In the genomic region with DNA sequence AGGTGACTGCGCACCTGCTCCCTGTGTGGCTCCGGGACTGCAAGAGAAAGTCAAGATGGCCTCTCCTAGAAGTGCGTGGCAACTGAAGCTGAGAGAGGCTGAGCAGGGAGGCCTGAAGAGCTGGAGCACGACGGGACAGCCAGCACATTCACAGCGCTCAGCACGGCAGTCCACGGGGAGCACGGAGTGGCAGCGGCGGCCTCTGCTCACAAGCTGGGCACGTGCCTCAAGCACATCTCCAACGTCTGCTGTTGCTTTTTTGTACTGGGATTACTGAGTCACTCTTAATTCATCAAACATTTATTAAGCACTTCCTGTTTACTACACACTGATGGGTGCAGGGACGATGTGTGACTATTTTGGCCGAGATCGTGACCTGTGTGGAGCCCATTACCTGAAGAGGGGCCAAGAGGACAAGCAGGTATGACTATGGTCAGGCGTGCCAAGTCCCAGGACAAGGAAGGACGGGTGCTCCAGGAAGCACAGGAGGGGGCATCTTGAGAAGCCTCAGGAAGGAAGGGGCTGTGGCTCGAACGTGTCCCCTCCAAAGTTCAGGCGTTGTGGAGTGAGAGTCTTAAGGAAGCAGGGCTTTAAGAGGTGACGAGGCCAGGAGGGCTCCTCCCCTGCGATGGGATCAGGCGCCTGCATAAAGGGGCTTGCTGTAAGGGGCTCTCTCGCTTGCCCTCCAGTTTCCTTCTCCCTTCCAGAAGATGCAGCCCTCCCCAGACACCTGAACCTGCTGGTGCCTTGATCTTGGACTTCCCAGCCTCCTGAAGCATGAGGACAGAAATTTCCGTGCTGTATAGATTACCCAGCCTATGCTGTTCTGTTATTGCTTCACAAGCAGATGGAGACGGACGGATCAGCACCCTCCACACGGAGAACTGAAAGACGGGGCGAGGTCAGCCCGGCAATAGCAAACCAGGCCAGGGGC, we compare ENCODE assay signal across 18 cellular contexts.
A peak's percentile ranks its signal among the peaks of the same experiment; 100 is the strongest.
DNase-seq lines count a peak whose midpoint lies in the region; ATAC-seq and TF ChIP-seq lines count a peak whose summit lies in the region.
"Had no signal": no experiment of that assay in that cellular context is flagged by ENCODE, and none has a peak within 500 bp of the region (broad histone marks: within the 10 kb centered on the region; RNA-seq: fewer than 3 reads in every experiment).

No MANE protein-coding gene starts in this region.

- H3K4me1 ChIP-seq in neural progenitor cell: peaks cover 10% of the 10 kb centered on the region
- H3K4me1 ChIP-seq: prostate gland had no signal

- no peaks in the 10 kb centered on the region for H3K36me3 Mint-ChIP-seq in natural killer cell
- no peaks in the 10 kb centered on the region for H3K36me3 Mint-ChIP-seq in natural killer cell treated with Interleukin-12 subunit alpha and Interleukin-12 subunit beta and Interleukin-15 and Interleukin-18, amount 100 ng/mL, for 72 hours
- no peaks in the 10 kb centered on the region for H3K36me3 Mint-ChIP-seq in neural progenitor cell
- no peaks in the 10 kb centered on the region for H3K36me3 Mint-ChIP-seq in activated CD8-positive, alpha-beta T cell treated with anti-CD3 and anti-CD28 coated beads, Interleukin-2, amount 10 ng/mL, durations not matched to agents 7 days and 5 days (ENCODE audit: low read depth)
- H3K36me3 Mint-ChIP-seq: CD4-positive, CD25-positive, alpha-beta regulatory T cell had no signal

- no peak overlapping the region for H3K4me3 ChIP-seq in neural progenitor cell
- H3K4me3 ChIP-seq: A549, GM23248, prostate gland had no signal

- no peaks in the 10 kb centered on the region for H3K79me2 ChIP-seq in neural progenitor cell (ENCODE audit: low read depth)

- no peak overlapping the region for H3K27ac ChIP-seq in neural progenitor cell
- H3K27ac ChIP-seq: GM23248, prostate gland had no signal

- ATAC-seq in natural killer cell (no peak), esophagus mucosa (peak; percentile 57), left colon (no peak), GM18519 (IDR thresholded peaks at IDR 0.05; ENCODE audit: low FRiP score, unreplicated experiment) (no peak)
- ATAC-seq in natural killer cell treated with Interleukin-12 subunit alpha and Interleukin-12 subunit beta and Interleukin-15 and Interleukin-18, amount 100 ng/mL, for 72 hours: no peak
- ATAC-seq in activated CD8-positive, alpha-beta T cell treated with anti-CD3 and anti-CD28 coated beads, Interleukin-2, amount 10 ng/mL, durations not matched to agents 7 days and 5 days: no peak

- H3K4me1 Mint-ChIP-seq in natural killer cell (peaks cover 27 to 30% of the 10 kb centered on the region in 2 donors), neural progenitor cell (peaks cover 17% of the 10 kb centered on the region)
- peaks cover 6 to 16% of the 10 kb centered on the region in 2 donors for H3K4me1 Mint-ChIP-seq in natural killer cell treated with Interleukin-12 subunit alpha and Interleukin-12 subunit beta and Interleukin-15 and Interleukin-18, amount 100 ng/mL, for 72 hours (ENCODE audit: low read depth in 2 of 2)
- no peaks in the 10 kb centered on the region for H3K4me1 Mint-ChIP-seq in activated CD8-positive, alpha-beta T cell treated with anti-CD3 and anti-CD28 coated beads, Interleukin-2, amount 10 ng/mL, durations not matched to agents 7 days and 5 days (ENCODE audit: low read depth)

- no peak for TF ChIP-seq CTCF in natural killer cell (IDR thresholded peaks at IDR 0.05)
- no peak for TF ChIP-seq CTCF in neural progenitor cell (IDR thresholded peaks at IDR 0.05)

- no peaks in the 10 kb centered on the region for H3K27me3 ChIP-seq in neural progenitor cell

- H3F3A ChIP-seq in neural progenitor cell (ENCODE audit: low read depth): peaks cover 5% of the 10 kb centered on the region

- no peaks in the 10 kb centered on the region for H3K9me3 ChIP-seq in neural progenitor cell (ENCODE audit: low read depth)
- H3K9me3 ChIP-seq: A549, prostate gland, SK-N-SH had no signal

- no peak overlapping the region for H3K4me3 Mint-ChIP-seq in natural killer cell
- no peak overlapping the region for H3K4me3 Mint-ChIP-seq in natural killer cell treated with Interleukin-12 subunit alpha and Interleukin-12 subunit beta and Interleukin-15 and Interleukin-18, amount 100 ng/mL, for 72 hours
- peak overlapping the region; percentile 29 for H3K4me3 Mint-ChIP-seq in neural progenitor cell
- no peak overlapping the region for H3K4me3 Mint-ChIP-seq in activated CD8-positive, alpha-beta T cell treated with anti-CD3 and anti-CD28 coated beads, Interleukin-2, amount 10 ng/mL, durations not matched to agents 7 days and 5 days
- H3K4me3 Mint-ChIP-seq: CD4-positive, CD25-positive, alpha-beta regulatory T cell had no signal

- POLR2A ChIA-PET in activated CD8-positive, alpha-beta T cell treated with anti-CD3 and anti-CD28 coated beads, Interleukin-2, amount 10 ng/mL, durations not matched to agents 7 days and 5 days (lab: Charles Lee): no interaction called here

- H3K27ac Mint-ChIP-seq in natural killer cell (peak overlapping the region; percentile 59 to 78), neural progenitor cell (peak overlapping the region; percentile 76)
- peak overlapping the region in 1 of 2 donors; percentile 80 for H3K27ac Mint-ChIP-seq in natural killer cell treated with Interleukin-12 subunit alpha and Interleukin-12 subunit beta and Interleukin-15 and Interleukin-18, amount 100 ng/mL, for 72 hours
- no peak overlapping the region for H3K27ac Mint-ChIP-seq in activated CD8-positive, alpha-beta T cell treated with anti-CD3 and anti-CD28 coated beads, Interleukin-2, amount 10 ng/mL, durations not matched to agents 7 days and 5 days

- H3K9ac ChIP-seq in neural progenitor cell: no peak overlapping the region
- H3K9ac ChIP-seq: GM23248, SK-N-SH had no signal

- H2AFZ ChIP-seq in neural progenitor cell (replicated peaks): peak overlapping the region; percentile 57
- H2AFZ ChIP-seq: GM23248 had no signal

- H3K9me3 Mint-ChIP-seq in natural killer cell (no peaks in the 10 kb centered on the region), neural progenitor cell (no peaks in the 10 kb centered on the region)
- no peaks in the 10 kb centered on the region for H3K9me3 Mint-ChIP-seq in natural killer cell treated with Interleukin-12 subunit alpha and Interleukin-12 subunit beta and Interleukin-15 and Interleukin-18, amount 100 ng/mL, for 72 hours
- no peaks in the 10 kb centered on the region for H3K9me3 Mint-ChIP-seq in activated CD8-positive, alpha-beta T cell treated with anti-CD3 and anti-CD28 coated beads, Interleukin-2, amount 10 ng/mL, durations not matched to agents 7 days and 5 days (ENCODE audit: insufficient read depth)
- H3K9me3 Mint-ChIP-seq: CD4-positive, CD25-positive, alpha-beta regulatory T cell had no signal

- no peak for DNase-seq in natural killer cell
- no peak for DNase-seq in natural killer cell treated with Interleukin-12 subunit alpha and Interleukin-12 subunit beta and Interleukin-15 and Interleukin-18, amount 100 ng/mL, for 72 hours (ENCODE audit: low spot score)
- DNase-seq in neural progenitor cell (ENCODE audit: low spot score): no peak
- DNase-seq in activated CD8-positive, alpha-beta T cell treated with anti-CD3 and anti-CD28 coated beads, Interleukin-2, amount 10 ng/mL, durations not matched to agents 7 days and 5 days: no peak
- DNase-seq in left colon: no peak
- no peak for DNase-seq in NK-92 (lab: John Stamatoyannopoulos, UW; ENCODE audit: unreplicated experiment)
- DNase-seq: activated effector memory CD4-positive, alpha-beta T cell treated with anti-CD3 and anti-CD28 coated beads, Interleukin-2, amount 50 U/mL, for 16 hours; anterior cingulate cortex; CD4-positive, CD25-positive, alpha-beta regulatory T cell; foreskin melanocyte; GM23248; NCI-H1436; SK-N-SH; T-helper 9 cell had no signal

- no peaks in the 10 kb centered on the region for H4K20me1 ChIP-seq in neural progenitor cell (ENCODE audit: low read depth)

- CTCF ChIA-PET in activated CD8-positive, alpha-beta T cell treated with anti-CD3 and anti-CD28 coated beads, Interleukin-2, amount 10 ng/mL, durations not matched to agents 7 days and 5 days (lab: Charles Lee): no interaction called here

- intact Hi-C loops in natural killer cell (cut with micrococcal nuclease): no loop called here
- intact Hi-C loops in left colon (cut with DNase I, micrococcal nuclease): no loop called here

- peak overlapping the region; percentile 35 for H3K4me2 ChIP-seq in neural progenitor cell
- H3K4me2 ChIP-seq: A549, SK-N-SH had no signal

- no peaks in the 10 kb centered on the region for H3K36me3 ChIP-seq in neural progenitor cell
- H3K36me3 ChIP-seq: prostate gland had no signal

- no peaks in the 10 kb centered on the region for H3K27me3 Mint-ChIP-seq in natural killer cell (ENCODE audit: low read depth in 2 of 2)
- no peaks in the 10 kb centered on the region for H3K27me3 Mint-ChIP-seq in natural killer cell treated with Interleukin-12 subunit alpha and Interleukin-12 subunit beta and Interleukin-15 and Interleukin-18, amount 100 ng/mL, for 72 hours
- H3K27me3 Mint-ChIP-seq in neural progenitor cell (ENCODE audit: insufficient read depth, low read depth): peaks cover 4% of the 10 kb centered on the region
- H3K27me3 Mint-ChIP-seq in activated CD8-positive, alpha-beta T cell treated with anti-CD3 and anti-CD28 coated beads, Interleukin-2, amount 10 ng/mL, durations not matched to agents 7 days and 5 days (ENCODE audit: low read depth): no peaks in the 10 kb centered on the region
- H3K27me3 Mint-ChIP-seq: CD4-positive, CD25-positive, alpha-beta regulatory T cell had no signal
